Comparison of ENCODE assay signal across 34 cellular contexts in the genomic region with DNA sequence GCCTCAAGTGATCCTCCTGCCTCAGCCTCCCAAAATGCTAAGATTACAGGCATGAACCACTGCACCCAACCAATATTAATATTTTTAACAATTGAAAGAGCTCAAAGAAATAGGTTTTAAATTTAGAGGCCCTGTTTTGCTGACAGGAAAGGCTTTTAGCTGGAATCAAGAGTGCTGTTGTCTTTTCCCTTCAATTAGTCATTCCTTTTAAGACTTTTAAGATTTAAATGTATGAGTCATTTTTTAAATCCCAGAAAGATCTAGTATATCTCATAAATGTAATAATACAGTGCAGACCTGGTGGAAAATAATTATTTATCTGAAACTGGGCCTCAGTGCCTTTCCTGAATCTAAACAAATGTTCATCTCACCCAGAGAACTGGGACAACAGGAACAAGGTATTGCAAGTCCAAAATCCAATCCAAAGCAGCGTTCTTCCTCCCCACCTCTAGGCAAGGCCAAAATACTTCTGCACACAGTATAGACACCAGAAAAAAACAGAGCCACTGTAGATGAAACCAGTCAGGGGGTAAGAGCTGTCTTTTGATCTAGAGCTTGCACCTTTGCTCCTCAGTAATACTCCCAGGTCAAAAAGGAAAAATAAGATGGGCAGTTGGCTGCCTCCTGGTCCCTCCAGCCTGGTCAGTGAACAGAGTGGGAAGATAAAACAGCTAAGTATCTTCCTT. TPM values are rescaled to one million over a fixed set of nuclear protein-coding genes. Genes with fewer than 3 reads are reported as not detected.
A peak's percentile ranks its signal among the peaks of the same experiment; 100 is the strongest.
DNase-seq lines count a peak whose midpoint lies in the region; ATAC-seq and TF ChIP-seq lines count a peak whose summit lies in the region.
"Had no signal": no experiment of that assay in that cellular context is flagged by ENCODE, and none has a peak within 500 bp of the region (broad histone marks: within the 10 kb centered on the region; RNA-seq: fewer than 3 reads in every experiment).

No MANE protein-coding gene starts in this region.

- peaks cover 6% of the 10 kb centered on the region for H3K9me3 Mint-ChIP-seq in WTC11
- H3K9me3 Mint-ChIP-seq: activated naive CD4-positive, alpha-beta T cell treated with anti-CD3 and anti-CD28 coated beads, Interleukin-2, amount 10 ng/mL, durations not matched to agents 7 days and 5 days; activated T-helper 17 cell treated with anti-CD3 and anti-CD28 coated beads, Interleukin-2, amount 50 U/mL, for 72 hours; memory B cell; neural crest cell; stimulated activated naive CD8-positive, alpha-beta T cell treated with anti-CD3 and anti-CD28 coated beads, Interleukin-15, amount 100 ng/mL, for 72 hours had no signal

- H4K20me1 ChIP-seq in smooth muscle cell (ENCODE audit: low read depth) (no peaks in the 10 kb centered on the region), Karpas-422 (ENCODE audit: insufficient read depth, low read depth, low read length) (no peaks in the 10 kb centered on the region)

- TF ChIP-seq CTCF in smooth muscle cell (IDR thresholded peaks at IDR 0.05; ENCODE audit: borderline replicate concordance, insufficient read depth, poor library complexity, severe bottlenecking) (no peak), WTC11 (IDR thresholded peaks at IDR 0.05) (no peak)

- no peaks in the 10 kb centered on the region for H3K27me3 Mint-ChIP-seq in WTC11 (ENCODE audit: low read depth)
- H3K27me3 Mint-ChIP-seq: activated naive CD4-positive, alpha-beta T cell treated with anti-CD3 and anti-CD28 coated beads, Interleukin-2, amount 10 ng/mL, durations not matched to agents 7 days and 5 days; activated T-helper 17 cell treated with anti-CD3 and anti-CD28 coated beads, Interleukin-2, amount 50 U/mL, for 72 hours; memory B cell; stimulated activated naive CD8-positive, alpha-beta T cell treated with anti-CD3 and anti-CD28 coated beads, Interleukin-15, amount 100 ng/mL, for 72 hours had no signal

- H3K27ac ChIP-seq in smooth muscle cell (ENCODE audit: low read depth) (peak overlapping the region; percentile 71), Karpas-422 (ENCODE audit: low read length) (no peak overlapping the region), SJCRH30 (no peak overlapping the region)
- H3K27ac ChIP-seq: brain microvascular endothelial cell, C4-2B, dorsolateral prefrontal cortex, esophagus squamous epithelium, gastroesophageal sphincter, pancreas, spleen, thyroid gland, VCaP had no signal

- H2AFZ ChIP-seq in smooth muscle cell (ENCODE audit: low read depth) (no peak overlapping the region), Karpas-422 (ENCODE audit: low read length) (no peak overlapping the region)

- H3K27me3 ChIP-seq in smooth muscle cell (ENCODE audit: low read depth), result no peaks in the 10 kb centered on the region
- no peaks in the 10 kb centered on the region for H3K27me3 ChIP-seq in Karpas-422 (ENCODE audit: low read length)
- H3K27me3 ChIP-seq in SJCRH30, result no peaks in the 10 kb centered on the region
- H3K27me3 ChIP-seq: brain microvascular endothelial cell, esophagus squamous epithelium, gastroesophageal sphincter, pancreas, spleen, thyroid gland had no signal

- H3K9me2 ChIP-seq in Karpas-422 (replicated peaks; ENCODE audit: insufficient read depth, low read length), result no peaks in the 10 kb centered on the region

- DNase-seq in GM03348 (ENCODE audit: low spot score) (peak; percentile 13), left lobe of liver (ENCODE audit: low spot score) (peak; percentile 48), smooth muscle cell (lab: John Stamatoyannopoulos, UW; ENCODE audit: unreplicated experiment) (no peak), Karpas-422 (no peak), WTC11 (ENCODE audit: low spot score) (no peak), SJCRH30 (no peak)
- DNase-seq: activated CD4-positive, alpha-beta T cell treated with anti-CD3 and anti-CD28 coated beads for 4 hours; activated CD8-positive, alpha-beta T cell treated with anti-CD3 and anti-CD28 coated beads, Interleukin-2, amount 10 ng/mL, durations not matched to agents 7 days and 5 days; activated naive CD4-positive, alpha-beta T cell treated with anti-CD3 and anti-CD28 coated beads, Interleukin-2, amount 10 ng/mL, durations not matched to agents 7 days and 5 days; amniotic stem cell; brain microvascular endothelial cell; DMS79 treated with DMSO at 0.1 percent for 48 hours; dorsolateral prefrontal cortex; esophagus squamous epithelium; hippocampal formation; left cardiac atrium; NCI-H146; NCI-H748 treated with DMSO at 0.1 percent for 48 hours; pancreas; retina; SHP77 treated with DMSO at 0.1 percent for 48 hours; spleen; stimulated activated CD8-positive, alpha-beta memory T cell treated with anti-CD3 and anti-CD28 coated beads, Interleukin-4, amount 100 ng/mL, for 48 hours; stimulated activated naive CD8-positive, alpha-beta T cell treated with anti-CD3 and anti-CD28 coated beads, Interleukin-15, amount 100 ng/mL, for 72 hours; SW 1271; thyroid gland had no signal

- H3K27ac Mint-ChIP-seq in WTC11, result no peak overlapping the region
- H3K27ac Mint-ChIP-seq: activated CD8-positive, alpha-beta T cell treated with anti-CD3 and anti-CD28 coated beads, Interleukin-2, amount 10 ng/mL, durations not matched to agents 7 days and 5 days; activated naive CD4-positive, alpha-beta T cell treated with anti-CD3 and anti-CD28 coated beads, Interleukin-2, amount 10 ng/mL, durations not matched to agents 7 days and 5 days; activated T-helper 17 cell treated with anti-CD3 and anti-CD28 coated beads, Interleukin-2, amount 50 U/mL, for 72 hours; memory B cell; stimulated activated naive CD8-positive, alpha-beta T cell treated with anti-CD3 and anti-CD28 coated beads, Interleukin-15, amount 100 ng/mL, for 72 hours had no signal

- 73% methylated on average over 1 of the region's 1 CpG for WGBS in smooth muscle cell (ENCODE audit: low lambda C conversion rate)

- ATAC-seq in SK-N-SH treated with all-trans-retinoic acid at 6 μM for 48 hours, result peak; percentile 65
- ATAC-seq in left lobe of liver, result peak; percentile 78
- ATAC-seq in WTC11, result no peak
- ATAC-seq in HG03045 (IDR thresholded peaks at IDR 0.05; ENCODE audit: unreplicated experiment), result no peak
- ATAC-seq: activated CD8-positive, alpha-beta T cell treated with anti-CD3 and anti-CD28 coated beads, Interleukin-2, amount 10 ng/mL, durations not matched to agents 7 days and 5 days; activated T-helper 17 cell treated with anti-CD3 and anti-CD28 coated beads, Interleukin-2, amount 50 U/mL, for 72 hours; gastroesophageal sphincter; left cardiac atrium; pancreas; stimulated activated naive CD8-positive, alpha-beta T cell treated with anti-CD3 and anti-CD28 coated beads, Interleukin-15, amount 100 ng/mL, for 72 hours had no signal

- no peaks in the 10 kb centered on the region for H3K36me3 Mint-ChIP-seq in WTC11
- H3K36me3 Mint-ChIP-seq: activated naive CD4-positive, alpha-beta T cell treated with anti-CD3 and anti-CD28 coated beads, Interleukin-2, amount 10 ng/mL, durations not matched to agents 7 days and 5 days; memory B cell had no signal

- H3K9me3 ChIP-seq in smooth muscle cell (replicated peaks; ENCODE audit: low read depth) (no peaks in the 10 kb centered on the region), Karpas-422 (ENCODE audit: low read length) (no peaks in the 10 kb centered on the region), SJCRH30 (replicated peaks) (no peaks in the 10 kb centered on the region)
- H3K9me3 ChIP-seq: esophagus squamous epithelium, gastroesophageal sphincter, pancreas, spleen, thyroid gland had no signal

- POLR2A ChIA-PET in WTC11 (lab: Charles Lee), result no interaction called here

- H3K4me1 ChIP-seq in smooth muscle cell (ENCODE audit: low read depth) (peaks cover 18% of the 10 kb centered on the region), Karpas-422 (ENCODE audit: low read length) (no peaks in the 10 kb centered on the region), SJCRH30 (no peaks in the 10 kb centered on the region)
- H3K4me1 ChIP-seq: esophagus squamous epithelium, thyroid gland had no signal

- CTCF ChIA-PET in WTC11 (lab: Charles Lee), result interaction anchor here (0.6 to 1.1 kb wide), 2 partner anchors 14 to 326 kb away, joined by 3 to 6 read pairs; partner anchors contain the start of gene AGTR1

- peak overlapping the region; percentile 71 for H3K4me2 ChIP-seq in smooth muscle cell
- no peak overlapping the region for H3K4me2 ChIP-seq in Karpas-422 (ENCODE audit: low read depth, low read length, poor library complexity, severe bottlenecking)

- peaks cover 14% of the 10 kb centered on the region for H3K4me1 Mint-ChIP-seq in WTC11
- H3K4me1 Mint-ChIP-seq: activated naive CD4-positive, alpha-beta T cell treated with anti-CD3 and anti-CD28 coated beads, Interleukin-2, amount 10 ng/mL, durations not matched to agents 7 days and 5 days; activated T-helper 17 cell treated with anti-CD3 and anti-CD28 coated beads, Interleukin-2, amount 50 U/mL, for 72 hours; memory B cell; neural crest cell; stimulated activated naive CD8-positive, alpha-beta T cell treated with anti-CD3 and anti-CD28 coated beads, Interleukin-15, amount 100 ng/mL, for 72 hours had no signal

- no peaks in the 10 kb centered on the region for H3K36me3 ChIP-seq in smooth muscle cell (ENCODE audit: low read depth)
- H3K36me3 ChIP-seq in Karpas-422 (ENCODE audit: insufficient read depth, low read length), result no peaks in the 10 kb centered on the region
- H3K36me3 ChIP-seq in SJCRH30, result no peaks in the 10 kb centered on the region
- H3K36me3 ChIP-seq: brain microvascular endothelial cell, esophagus squamous epithelium, gastroesophageal sphincter, pancreas, spleen, thyroid gland had no signal

- peaks cover 2% of the 10 kb centered on the region for H3F3A ChIP-seq in smooth muscle cell (ENCODE audit: low read depth)

- H3K79me2 ChIP-seq in smooth muscle cell (ENCODE audit: low read depth), result no peaks in the 10 kb centered on the region
- no peaks in the 10 kb centered on the region for H3K79me2 ChIP-seq in Karpas-422 (ENCODE audit: low read length)

- no peak overlapping the region for H3K4me3 ChIP-seq in smooth muscle cell
- no peak overlapping the region for H3K4me3 ChIP-seq in Karpas-422 (ENCODE audit: low read length)
- H3K4me3 ChIP-seq in SJCRH30, result no peak overlapping the region
- H3K4me3 ChIP-seq: dorsolateral prefrontal cortex, esophagus squamous epithelium, gastroesophageal sphincter, pancreas, spleen, thyroid gland had no signal

- no peak overlapping the region for H3K4me3 Mint-ChIP-seq in WTC11
- H3K4me3 Mint-ChIP-seq: activated CD8-positive, alpha-beta T cell treated with anti-CD3 and anti-CD28 coated beads, Interleukin-2, amount 10 ng/mL, durations not matched to agents 7 days and 5 days; activated naive CD4-positive, alpha-beta T cell treated with anti-CD3 and anti-CD28 coated beads, Interleukin-2, amount 10 ng/mL, durations not matched to agents 7 days and 5 days; activated T-helper 17 cell treated with anti-CD3 and anti-CD28 coated beads, Interleukin-2, amount 50 U/mL, for 72 hours; memory B cell; neural crest cell; stimulated activated naive CD8-positive, alpha-beta T cell treated with anti-CD3 and anti-CD28 coated beads, Interleukin-15, amount 100 ng/mL, for 72 hours had no signal

- H3K9ac ChIP-seq in smooth muscle cell (ENCODE audit: low read depth) (no peak overlapping the region), Karpas-422 (ENCODE audit: low read length) (no peak overlapping the region)

RNA-seq across cellular contexts. Expression of gene AGTR1, which starts 14.4 kb away (rescaled TPM):
- 25.5 TPM for total RNA-seq in left lobe of liver
- 4.0 and 5.8 TPM in 2 replicates for total RNA-seq in smooth muscle cell
- 0.98 and 3.2 TPM in 2 replicates for polyA plus RNA-seq in smooth muscle cell
- not detected in 2 replicates for total RNA-seq in Karpas-422 (2014; rRNA removed; shearing (Covaris generic); ENCODE audit: low replicate concordance)
- total RNA-seq in WTC11 (2021), result 0.13 to 0.25 TPM in 2 of 3 replicates, not detected in the other
- 0.18 and 0.43 TPM in 2 replicates for total RNA-seq in SJCRH30 (2014; rRNA removed; shearing (Covaris generic))
- total RNA-seq: activated CD8-positive, alpha-beta T cell treated with anti-CD3 and anti-CD28 coated beads, Interleukin-2, amount 10 ng/mL, durations not matched to agents 7 days and 5 days; activated T-helper 17 cell treated with anti-CD3 and anti-CD28 coated beads, Interleukin-2, amount 50 U/mL, for 72 hours had no signal

Comparison
In these comparisons a context has a peak if more than half of its experiments do, and no peak if none do; other contexts are left out.
1. DNase-seq: peak in GM03348 (single experiment) and left lobe of liver (single experiment); none in smooth muscle cell (single experiment), Karpas-422 (single experiment), WTC11 (single experiment) and SJCRH30 (0 of 2).
2. ATAC-seq: peak in SK-N-SH treated with all-trans-retinoic acid at 6 μM for 48 hours (single experiment) and left lobe of liver (single experiment); none in WTC11 (single experiment) and HG03045 (single experiment).